ENCODE assay signal across 35 cellular contexts in genomic region chr22:46395145-46395544, GRCh38.
"Had no signal": no experiment of that assay in that cellular context is flagged by ENCODE, and none has a peak within 500 bp of the region (broad histone marks: within the 10 kb centered on the region; RNA-seq: fewer than 3 reads in every experiment).

No MANE protein-coding gene starts in this region.

- H3K9me3 ChIP-seq: adrenal gland, body of pancreas, breast epithelium had no signal

- H3K4me3 ChIP-seq: adrenal gland, body of pancreas, breast epithelium had no signal

- ATAC-seq: activated CD8-positive, alpha-beta T cell treated with anti-CD3 and anti-CD28 coated beads for 36 hours; activated naive CD4-positive, alpha-beta T cell treated with anti-CD3 and anti-CD28 coated beads, Interleukin-2, amount 50 U/mL, for 72 hours; activated T-cell treated with anti-CD3 and anti-CD28 coated beads, Interleukin-2, amount 50 U/mL, for 4 hours; activated T-cell treated with anti-CD3 and anti-CD28 coated beads, Interleukin-2, amount 50 U/mL, for 72 hours; activated T-helper 17 cell treated with anti-CD3 and anti-CD28 coated beads, Interleukin-2, amount 50 U/mL, for 72 hours; body of pancreas had no signal

- H3K36me3 ChIP-seq: adrenal gland, brain microvascular endothelial cell, breast epithelium had no signal

- H3K4me3 Mint-ChIP-seq: activated B cell treated with CpG ODN at 0.5 μM for 24 hours; activated CD4-positive, alpha-beta memory T cell treated with anti-CD3 and anti-CD28 coated beads for 36 hours; activated CD4-positive, alpha-beta T cell treated with anti-CD3 and anti-CD28 coated beads, Interleukin-2, amount 10 ng/mL, durations not matched to agents 24 days and 14 days; activated CD8-positive, alpha-beta T cell treated with anti-CD3 and anti-CD28 coated beads for 36 hours; activated naive CD4-positive, alpha-beta T cell treated with anti-CD3 and anti-CD28 coated beads for 36 hours; activated naive CD8-positive, alpha-beta T cell treated with anti-CD3 and anti-CD28 coated beads for 36 hours; activated T-cell treated with anti-CD3 and anti-CD28 coated beads, Interleukin-2, amount 50 U/mL, for 4 hours; activated T-cell treated with anti-CD3 and anti-CD28 coated beads, Interleukin-2, amount 50 U/mL, for 72 hours; activated T-helper 1 cell treated with anti-CD3 and anti-CD28 coated beads, Interleukin-12 subunit alpha, Interleukin-12 subunit beta, Interleukin-2, Interleukin-4 antibody, amounts not matched to agents 30 ng/mL and 10 ng/mL and 1 ng/mL, durations not matched to agents 14 hours and 24 hours and 36 hours; activated T-helper 17 cell treated with anti-CD3 and anti-CD28 coated beads, Interleukin-2, amount 50 U/mL, for 72 hours; T-helper 1 cell treated with Interleukin-12 subunit alpha and Interleukin-12 subunit beta and Interleukin-4 antibody, amounts not matched to agents 30 μg/mL and 1 μg/mL, for 36 hours; T-helper 2 cell treated with Interferon-gamma antibody and Interleukin-4, amounts not matched to agents 5 μg/mL and 100 μg/mL, for 36 hours had no signal

- H3K4me1 Mint-ChIP-seq: activated B cell treated with CpG ODN at 0.5 μM for 24 hours; activated T-helper 17 cell treated with anti-CD3 and anti-CD28 coated beads, Interleukin-2, amount 50 U/mL, for 72 hours had no signal

- H3K27ac ChIP-seq: adrenal gland, body of pancreas, brain microvascular endothelial cell, breast epithelium, VCaP had no signal

- H3K27ac Mint-ChIP-seq: activated B cell treated with CpG ODN at 0.5 μM for 24 hours; activated CD4-positive, alpha-beta memory T cell treated with anti-CD3 and anti-CD28 coated beads for 36 hours; activated CD4-positive, alpha-beta T cell treated with anti-CD3 and anti-CD28 coated beads, Interleukin-2, amount 10 ng/mL, durations not matched to agents 24 days and 14 days; activated CD8-positive, alpha-beta T cell treated with anti-CD3 and anti-CD28 coated beads for 36 hours; activated naive CD4-positive, alpha-beta T cell treated with anti-CD3 and anti-CD28 coated beads for 36 hours; activated naive CD4-positive, alpha-beta T cell treated with anti-CD3 and anti-CD28 coated beads, Interleukin-2, amount 50 U/mL, for 72 hours; activated naive CD8-positive, alpha-beta T cell treated with anti-CD3 and anti-CD28 coated beads for 36 hours; activated T-cell treated with anti-CD3 and anti-CD28 coated beads, Interleukin-2, amount 50 U/mL, for 72 hours; activated T-helper 1 cell treated with anti-CD3 and anti-CD28 coated beads, Interleukin-12 subunit alpha, Interleukin-12 subunit beta, Interleukin-2, Interleukin-4 antibody, amounts not matched to agents 30 ng/mL and 10 ng/mL and 1 ng/mL, durations not matched to agents 14 hours and 24 hours and 36 hours; activated T-helper 17 cell treated with anti-CD3 and anti-CD28 coated beads, Interleukin-2, amount 50 U/mL, for 72 hours; T-helper 1 cell treated with Interleukin-12 subunit alpha and Interleukin-12 subunit beta and Interleukin-4 antibody, amounts not matched to agents 30 μg/mL and 1 μg/mL, for 36 hours; T-helper 2 cell treated with Interferon-gamma antibody and Interleukin-4, amounts not matched to agents 5 μg/mL and 100 μg/mL, for 36 hours had no signal

- DNase-seq: activated B cell treated with CpG ODN at 0.5 μM for 24 hours; activated CD4-positive, alpha-beta memory T cell treated with anti-CD3 and anti-CD28 coated beads for 36 hours; activated CD4-positive, alpha-beta T cell treated with anti-CD3 and anti-CD28 coated beads for 4 hours; activated CD4-positive, alpha-beta T cell treated with anti-CD3 and anti-CD28 coated beads, Interleukin-2, amount 10 ng/mL, durations not matched to agents 24 days and 14 days; activated CD4-positive, alpha-beta T cell treated with anti-CD3 and anti-CD28 coated beads, Interleukin-2, amount 50 U/mL, for 1 hour; activated CD4-positive, alpha-beta T cell treated with anti-CD3 and anti-CD28 coated beads, Interleukin-2, amount 50 U/mL, for 4 hours; activated CD4-positive, CD25-positive, alpha-beta regulatory T cell treated with anti-CD3 and anti-CD28 coated beads, Interleukin-2, amount 50 U/mL, for 72 hours; activated CD8-positive, alpha-beta memory T cell treated with anti-CD3 and anti-CD28 coated beads, Interleukin-2, amount 50 U/mL, for 4 hours; activated CD8-positive, alpha-beta T cell treated with anti-CD3 and anti-CD28 coated beads for 36 hours; activated effector memory CD4-positive, alpha-beta T cell treated with anti-CD3 and anti-CD28 coated beads, Interleukin-2, amount 50 U/mL, for 16 hours; activated gamma-delta T cell treated with Interleukin-2 at 50 U/mL for 16 hours; activated naive CD4-positive, alpha-beta T cell; activated naive CD4-positive, alpha-beta T cell treated with anti-CD3 and anti-CD28 coated beads for 36 hours; activated naive CD4-positive, alpha-beta T cell treated with anti-CD3 and anti-CD28 coated beads, Interleukin-2, amount 50 U/mL, for 16 hours; activated naive CD8-positive, alpha-beta T cell treated with anti-CD3 and anti-CD28 coated beads for 36 hours; activated T-cell treated with anti-CD3 and anti-CD28 coated beads for 4 hours; activated T-cell treated with anti-CD3 and anti-CD28 coated beads, Interleukin-2, amount 50 U/mL, for 1 hour; activated T-cell treated with anti-CD3 and anti-CD28 coated beads, Interleukin-2, amount 50 U/mL, for 4 hours; activated T-cell treated with anti-CD3 and anti-CD28 coated beads, Interleukin-2, amount 50 U/mL, for 72 hours; adrenal gland; amniotic stem cell; aorta; body of pancreas; brain microvascular endothelial cell; central memory CD4-positive, alpha-beta T cell; T-helper 1 cell; T-helper 2 cell; T-helper 9 cell had no signal

- H3K27me3 Mint-ChIP-seq: activated B cell treated with CpG ODN at 0.5 μM for 24 hours; activated CD4-positive, alpha-beta T cell treated with anti-CD3 and anti-CD28 coated beads, Interleukin-2, amount 10 ng/mL, durations not matched to agents 24 days and 14 days; activated CD8-positive, alpha-beta T cell treated with anti-CD3 and anti-CD28 coated beads for 36 hours; activated naive CD8-positive, alpha-beta T cell treated with anti-CD3 and anti-CD28 coated beads for 36 hours; activated T-helper 17 cell treated with anti-CD3 and anti-CD28 coated beads, Interleukin-2, amount 50 U/mL, for 72 hours had no signal

- H3K36me3 Mint-ChIP-seq: activated CD4-positive, alpha-beta memory T cell treated with anti-CD3 and anti-CD28 coated beads for 36 hours; activated naive CD4-positive, alpha-beta T cell treated with anti-CD3 and anti-CD28 coated beads, Interleukin-2, amount 50 U/mL, for 72 hours; activated naive CD8-positive, alpha-beta T cell treated with anti-CD3 and anti-CD28 coated beads for 36 hours had no signal

- H3K9me3 Mint-ChIP-seq: activated B cell treated with CpG ODN at 0.5 μM for 24 hours; activated CD4-positive, alpha-beta memory T cell treated with anti-CD3 and anti-CD28 coated beads for 36 hours; activated CD4-positive, alpha-beta T cell treated with anti-CD3 and anti-CD28 coated beads, Interleukin-2, amount 10 ng/mL, durations not matched to agents 24 days and 14 days; activated CD8-positive, alpha-beta T cell treated with anti-CD3 and anti-CD28 coated beads for 36 hours; activated naive CD4-positive, alpha-beta T cell treated with anti-CD3 and anti-CD28 coated beads for 36 hours; activated naive CD4-positive, alpha-beta T cell treated with anti-CD3 and anti-CD28 coated beads, Interleukin-2, amount 50 U/mL, for 72 hours; activated naive CD8-positive, alpha-beta T cell treated with anti-CD3 and anti-CD28 coated beads for 36 hours; activated T-cell treated with anti-CD3 and anti-CD28 coated beads, Interleukin-2, amount 50 U/mL, for 4 hours; activated T-cell treated with anti-CD3 and anti-CD28 coated beads, Interleukin-2, amount 50 U/mL, for 72 hours; activated T-helper 1 cell treated with anti-CD3 and anti-CD28 coated beads, Interleukin-12 subunit alpha, Interleukin-12 subunit beta, Interleukin-2, Interleukin-4 antibody, amounts not matched to agents 30 ng/mL and 10 ng/mL and 1 ng/mL, durations not matched to agents 14 hours and 24 hours and 36 hours; activated T-helper 17 cell treated with anti-CD3 and anti-CD28 coated beads, Interleukin-2, amount 50 U/mL, for 72 hours; T-helper 1 cell treated with Interleukin-12 subunit alpha and Interleukin-12 subunit beta and Interleukin-4 antibody, amounts not matched to agents 30 μg/mL and 1 μg/mL, for 36 hours; T-helper 2 cell treated with Interferon-gamma antibody and Interleukin-4, amounts not matched to agents 5 μg/mL and 100 μg/mL, for 36 hours had no signal

- H3K4me1 ChIP-seq: adrenal gland had no signal
